In the genomic region with DNA sequence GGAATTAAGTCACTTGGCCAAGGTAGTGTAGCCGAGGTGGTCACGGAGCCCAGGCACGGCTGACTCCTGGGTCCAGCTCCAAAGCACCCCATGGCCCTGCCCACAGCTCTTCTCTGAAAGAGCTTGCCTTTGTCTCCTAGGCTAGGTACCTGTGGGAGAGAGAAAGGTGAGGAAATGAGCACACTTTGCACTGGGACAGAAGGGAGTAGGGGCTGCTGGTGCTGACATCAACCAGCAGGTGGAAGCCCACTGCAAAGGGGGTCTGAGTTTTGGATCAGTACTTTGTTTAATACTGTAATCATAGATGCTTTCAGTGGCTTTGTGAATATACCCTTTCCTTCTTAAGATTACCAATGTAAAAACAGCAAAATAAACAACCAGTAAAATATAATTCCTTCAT, we compare ENCODE assay signal across 2 cellular contexts.
TF ChIP-seq lines count a peak whose summit lies in the region.

No MANE protein-coding gene starts in this region.

TF ChIP-seq in GM23338, 12 proteins besides CTCF, POLR2A, EP300 and RAD21 (continued from another document):
- TF ChIP-seq, protein P1, sequence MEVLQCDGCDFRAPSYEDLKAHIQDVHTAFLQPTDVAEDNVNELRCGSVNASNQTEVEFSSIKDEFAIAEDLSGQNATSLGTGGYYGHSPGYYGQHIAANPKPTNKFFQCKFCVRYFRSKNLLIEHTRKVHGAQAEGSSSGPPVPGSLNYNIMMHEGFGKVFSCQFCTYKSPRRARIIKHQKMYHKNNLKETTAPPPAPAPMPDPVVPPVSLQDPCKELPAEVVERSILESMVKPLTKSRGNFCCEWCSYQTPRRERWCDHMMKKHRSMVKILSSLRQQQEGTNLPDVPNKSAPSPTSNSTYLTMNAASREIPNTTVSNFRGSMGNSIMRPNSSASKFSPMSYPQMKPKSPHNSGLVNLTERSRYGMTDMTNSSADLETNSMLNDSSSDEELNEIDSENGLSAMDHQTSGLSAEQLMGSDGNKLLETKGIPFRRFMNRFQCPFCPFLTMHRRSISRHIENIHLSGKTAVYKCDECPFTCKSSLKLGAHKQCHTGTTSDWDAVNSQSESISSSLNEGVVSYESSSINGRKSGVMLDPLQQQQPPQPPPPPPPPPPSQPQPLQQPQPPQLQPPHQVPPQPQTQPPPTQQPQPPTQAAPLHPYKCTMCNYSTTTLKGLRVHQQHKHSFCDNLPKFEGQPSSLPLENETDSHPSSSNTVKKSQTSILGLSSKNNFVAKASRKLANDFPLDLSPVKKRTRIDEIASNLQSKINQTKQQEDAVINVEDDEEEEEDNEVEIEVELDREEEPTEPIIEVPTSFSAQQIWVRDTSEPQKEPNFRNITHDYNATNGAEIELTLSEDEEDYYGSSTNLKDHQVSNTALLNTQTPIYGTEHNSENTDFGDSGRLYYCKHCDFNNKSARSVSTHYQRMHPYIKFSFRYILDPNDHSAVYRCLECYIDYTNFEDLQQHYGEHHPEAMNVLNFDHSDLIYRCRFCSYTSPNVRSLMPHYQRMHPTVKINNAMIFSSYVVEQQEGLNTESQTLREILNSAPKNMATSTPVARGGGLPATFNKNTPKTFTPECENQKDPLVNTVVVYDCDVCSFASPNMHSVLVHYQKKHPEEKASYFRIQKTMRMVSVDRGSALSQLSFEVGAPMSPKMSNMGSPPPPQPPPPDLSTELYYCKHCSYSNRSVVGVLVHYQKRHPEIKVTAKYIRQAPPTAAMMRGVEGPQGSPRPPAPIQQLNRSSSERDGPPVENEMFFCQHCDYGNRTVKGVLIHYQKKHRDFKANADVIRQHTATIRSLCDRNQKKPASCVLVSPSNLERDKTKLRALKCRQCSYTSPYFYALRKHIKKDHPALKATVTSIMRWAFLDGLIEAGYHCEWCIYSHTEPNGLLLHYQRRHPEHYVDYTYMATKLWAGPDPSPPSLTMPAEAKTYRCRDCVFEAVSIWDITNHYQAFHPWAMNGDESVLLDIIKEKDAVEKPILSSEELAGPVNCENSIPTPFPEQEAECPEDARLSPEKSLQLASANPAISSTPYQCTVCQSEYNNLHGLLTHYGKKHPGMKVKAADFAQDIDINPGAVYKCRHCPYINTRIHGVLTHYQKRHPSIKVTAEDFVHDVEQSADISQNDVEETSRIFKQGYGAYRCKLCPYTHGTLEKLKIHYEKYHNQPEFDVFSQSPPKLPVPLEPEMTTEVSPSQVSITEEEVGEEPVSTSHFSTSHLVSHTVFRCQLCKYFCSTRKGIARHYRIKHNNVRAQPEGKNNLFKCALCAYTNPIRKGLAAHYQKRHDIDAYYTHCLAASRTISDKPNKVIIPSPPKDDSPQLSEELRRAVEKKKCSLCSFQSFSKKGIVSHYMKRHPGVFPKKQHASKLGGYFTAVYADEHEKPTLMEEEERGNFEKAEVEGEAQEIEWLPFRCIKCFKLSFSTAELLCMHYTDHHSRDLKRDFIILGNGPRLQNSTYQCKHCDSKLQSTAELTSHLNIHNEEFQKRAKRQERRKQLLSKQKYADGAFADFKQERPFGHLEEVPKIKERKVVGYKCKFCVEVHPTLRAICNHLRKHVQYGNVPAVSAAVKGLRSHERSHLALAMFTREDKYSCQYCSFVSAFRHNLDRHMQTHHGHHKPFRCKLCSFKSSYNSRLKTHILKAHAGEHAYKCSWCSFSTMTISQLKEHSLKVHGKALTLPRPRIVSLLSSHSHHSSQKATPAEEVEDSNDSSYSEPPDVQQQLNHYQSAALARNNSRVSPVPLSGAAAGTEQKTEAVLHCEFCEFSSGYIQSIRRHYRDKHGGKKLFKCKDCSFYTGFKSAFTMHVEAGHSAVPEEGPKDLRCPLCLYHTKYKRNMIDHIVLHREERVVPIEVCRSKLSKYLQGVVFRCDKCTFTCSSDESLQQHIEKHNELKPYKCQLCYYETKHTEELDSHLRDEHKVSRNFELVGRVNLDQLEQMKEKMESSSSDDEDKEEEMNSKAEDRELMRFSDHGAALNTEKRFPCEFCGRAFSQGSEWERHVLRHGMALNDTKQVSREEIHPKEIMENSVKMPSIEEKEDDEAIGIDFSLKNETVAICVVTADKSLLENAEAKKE (CRISPR knock-in tag; IDR thresholded peaks at IDR 0.05), result no peak
- TF ChIP-seq, protein P2, sequence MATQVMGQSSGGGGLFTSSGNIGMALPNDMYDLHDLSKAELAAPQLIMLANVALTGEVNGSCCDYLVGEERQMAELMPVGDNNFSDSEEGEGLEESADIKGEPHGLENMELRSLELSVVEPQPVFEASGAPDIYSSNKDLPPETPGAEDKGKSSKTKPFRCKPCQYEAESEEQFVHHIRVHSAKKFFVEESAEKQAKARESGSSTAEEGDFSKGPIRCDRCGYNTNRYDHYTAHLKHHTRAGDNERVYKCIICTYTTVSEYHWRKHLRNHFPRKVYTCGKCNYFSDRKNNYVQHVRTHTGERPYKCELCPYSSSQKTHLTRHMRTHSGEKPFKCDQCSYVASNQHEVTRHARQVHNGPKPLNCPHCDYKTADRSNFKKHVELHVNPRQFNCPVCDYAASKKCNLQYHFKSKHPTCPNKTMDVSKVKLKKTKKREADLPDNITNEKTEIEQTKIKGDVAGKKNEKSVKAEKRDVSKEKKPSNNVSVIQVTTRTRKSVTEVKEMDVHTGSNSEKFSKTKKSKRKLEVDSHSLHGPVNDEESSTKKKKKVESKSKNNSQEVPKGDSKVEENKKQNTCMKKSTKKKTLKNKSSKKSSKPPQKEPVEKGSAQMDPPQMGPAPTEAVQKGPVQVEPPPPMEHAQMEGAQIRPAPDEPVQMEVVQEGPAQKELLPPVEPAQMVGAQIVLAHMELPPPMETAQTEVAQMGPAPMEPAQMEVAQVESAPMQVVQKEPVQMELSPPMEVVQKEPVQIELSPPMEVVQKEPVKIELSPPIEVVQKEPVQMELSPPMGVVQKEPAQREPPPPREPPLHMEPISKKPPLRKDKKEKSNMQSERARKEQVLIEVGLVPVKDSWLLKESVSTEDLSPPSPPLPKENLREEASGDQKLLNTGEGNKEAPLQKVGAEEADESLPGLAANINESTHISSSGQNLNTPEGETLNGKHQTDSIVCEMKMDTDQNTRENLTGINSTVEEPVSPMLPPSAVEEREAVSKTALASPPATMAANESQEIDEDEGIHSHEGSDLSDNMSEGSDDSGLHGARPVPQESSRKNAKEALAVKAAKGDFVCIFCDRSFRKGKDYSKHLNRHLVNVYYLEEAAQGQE (IDR thresholded peaks at IDR 0.05; ENCODE audit: unreplicated experiment), result no peak
- TF ChIP-seq EZH2phosphoT487 (IDR thresholded peaks at IDR 0.05; ENCODE audit: unreplicated experiment) (no peak), CREB1 (CRISPR knock-in tag; IDR thresholded peaks at IDR 0.05; ENCODE audit: low read depth) (no peak), JUNB (IDR thresholded peaks at IDR 0.05; ENCODE audit: unreplicated experiment) (no peak), EZH2 (IDR thresholded peaks at IDR 0.05; ENCODE audit: low read depth, unreplicated experiment) (no peak)
- TF ChIP-seq, protein P3, sequence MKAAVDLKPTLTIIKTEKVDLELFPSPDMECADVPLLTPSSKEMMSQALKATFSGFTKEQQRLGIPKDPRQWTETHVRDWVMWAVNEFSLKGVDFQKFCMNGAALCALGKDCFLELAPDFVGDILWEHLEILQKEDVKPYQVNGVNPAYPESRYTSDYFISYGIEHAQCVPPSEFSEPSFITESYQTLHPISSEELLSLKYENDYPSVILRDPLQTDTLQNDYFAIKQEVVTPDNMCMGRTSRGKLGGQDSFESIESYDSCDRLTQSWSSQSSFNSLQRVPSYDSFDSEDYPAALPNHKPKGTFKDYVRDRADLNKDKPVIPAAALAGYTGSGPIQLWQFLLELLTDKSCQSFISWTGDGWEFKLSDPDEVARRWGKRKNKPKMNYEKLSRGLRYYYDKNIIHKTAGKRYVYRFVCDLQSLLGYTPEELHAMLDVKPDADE (IDR thresholded peaks at IDR 0.05), result no peak

TF ChIP-seq in WTC11, 78 proteins besides CTCF, POLR2A, EP300 and RAD21 (continued from another document):
- TF ChIP-seq HMGA2 (CRISPR knock-in tag; IDR thresholded peaks at IDR 0.05) (no peak), GABPB1 (CRISPR knock-in tag; IDR thresholded peaks at IDR 0.05) (no peak), MXD4 (CRISPR knock-in tag; IDR thresholded peaks at IDR 0.05; ENCODE audit: borderline replicate concordance) (no peak), NR2C2 (CRISPR knock-in tag; IDR thresholded peaks at IDR 0.05) (no peak), ZNF396 (CRISPR knock-in tag; IDR thresholded peaks at IDR 0.05; ENCODE audit: borderline replicate concordance) (no peak), ZNF317 (CRISPR knock-in tag; IDR thresholded peaks at IDR 0.05; ENCODE audit: borderline replicate concordance, low read depth) (no peak), ZNF671 (CRISPR knock-in tag; IDR thresholded peaks at IDR 0.05) (no peak), TCF7 (CRISPR knock-in tag; IDR thresholded peaks at IDR 0.05; ENCODE audit: low read depth) (no peak), SOX15 (CRISPR knock-in tag; IDR thresholded peaks at IDR 0.05) (no peak), IRF2 (CRISPR knock-in tag; IDR thresholded peaks at IDR 0.05; ENCODE audit: borderline replicate concordance, low read depth) (no peak)
- TF ChIP-seq, protein P4, sequence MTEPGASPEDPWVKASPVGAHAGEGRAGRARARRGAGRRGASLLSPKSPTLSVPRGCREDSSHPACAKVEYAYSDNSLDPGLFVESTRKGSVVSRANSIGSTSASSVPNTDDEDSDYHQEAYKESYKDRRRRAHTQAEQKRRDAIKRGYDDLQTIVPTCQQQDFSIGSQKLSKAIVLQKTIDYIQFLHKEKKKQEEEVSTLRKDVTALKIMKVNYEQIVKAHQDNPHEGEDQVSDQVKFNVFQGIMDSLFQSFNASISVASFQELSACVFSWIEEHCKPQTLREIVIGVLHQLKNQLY (CRISPR knock-in tag; IDR thresholded peaks at IDR 0.05), result no peak
- TF ChIP-seq, protein P5, sequence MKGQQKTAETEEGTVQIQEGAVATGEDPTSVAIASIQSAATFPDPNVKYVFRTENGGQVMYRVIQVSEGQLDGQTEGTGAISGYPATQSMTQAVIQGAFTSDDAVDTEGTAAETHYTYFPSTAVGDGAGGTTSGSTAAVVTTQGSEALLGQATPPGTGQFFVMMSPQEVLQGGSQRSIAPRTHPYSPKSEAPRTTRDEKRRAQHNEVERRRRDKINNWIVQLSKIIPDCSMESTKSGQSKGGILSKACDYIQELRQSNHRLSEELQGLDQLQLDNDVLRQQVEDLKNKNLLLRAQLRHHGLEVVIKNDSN (CRISPR knock-in tag; IDR thresholded peaks at IDR 0.05), result no peak
- TF ChIP-seq, protein P6, sequence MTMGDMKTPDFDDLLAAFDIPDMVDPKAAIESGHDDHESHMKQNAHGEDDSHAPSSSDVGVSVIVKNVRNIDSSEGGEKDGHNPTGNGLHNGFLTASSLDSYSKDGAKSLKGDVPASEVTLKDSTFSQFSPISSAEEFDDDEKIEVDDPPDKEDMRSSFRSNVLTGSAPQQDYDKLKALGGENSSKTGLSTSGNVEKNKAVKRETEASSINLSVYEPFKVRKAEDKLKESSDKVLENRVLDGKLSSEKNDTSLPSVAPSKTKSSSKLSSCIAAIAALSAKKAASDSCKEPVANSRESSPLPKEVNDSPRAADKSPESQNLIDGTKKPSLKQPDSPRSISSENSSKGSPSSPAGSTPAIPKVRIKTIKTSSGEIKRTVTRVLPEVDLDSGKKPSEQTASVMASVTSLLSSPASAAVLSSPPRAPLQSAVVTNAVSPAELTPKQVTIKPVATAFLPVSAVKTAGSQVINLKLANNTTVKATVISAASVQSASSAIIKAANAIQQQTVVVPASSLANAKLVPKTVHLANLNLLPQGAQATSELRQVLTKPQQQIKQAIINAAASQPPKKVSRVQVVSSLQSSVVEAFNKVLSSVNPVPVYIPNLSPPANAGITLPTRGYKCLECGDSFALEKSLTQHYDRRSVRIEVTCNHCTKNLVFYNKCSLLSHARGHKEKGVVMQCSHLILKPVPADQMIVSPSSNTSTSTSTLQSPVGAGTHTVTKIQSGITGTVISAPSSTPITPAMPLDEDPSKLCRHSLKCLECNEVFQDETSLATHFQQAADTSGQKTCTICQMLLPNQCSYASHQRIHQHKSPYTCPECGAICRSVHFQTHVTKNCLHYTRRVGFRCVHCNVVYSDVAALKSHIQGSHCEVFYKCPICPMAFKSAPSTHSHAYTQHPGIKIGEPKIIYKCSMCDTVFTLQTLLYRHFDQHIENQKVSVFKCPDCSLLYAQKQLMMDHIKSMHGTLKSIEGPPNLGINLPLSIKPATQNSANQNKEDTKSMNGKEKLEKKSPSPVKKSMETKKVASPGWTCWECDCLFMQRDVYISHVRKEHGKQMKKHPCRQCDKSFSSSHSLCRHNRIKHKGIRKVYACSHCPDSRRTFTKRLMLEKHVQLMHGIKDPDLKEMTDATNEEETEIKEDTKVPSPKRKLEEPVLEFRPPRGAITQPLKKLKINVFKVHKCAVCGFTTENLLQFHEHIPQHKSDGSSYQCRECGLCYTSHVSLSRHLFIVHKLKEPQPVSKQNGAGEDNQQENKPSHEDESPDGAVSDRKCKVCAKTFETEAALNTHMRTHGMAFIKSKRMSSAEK (CRISPR knock-in tag; IDR thresholded peaks at IDR 0.05; ENCODE audit: borderline replicate concordance), result no peak
- TF ChIP-seq, protein P7, sequence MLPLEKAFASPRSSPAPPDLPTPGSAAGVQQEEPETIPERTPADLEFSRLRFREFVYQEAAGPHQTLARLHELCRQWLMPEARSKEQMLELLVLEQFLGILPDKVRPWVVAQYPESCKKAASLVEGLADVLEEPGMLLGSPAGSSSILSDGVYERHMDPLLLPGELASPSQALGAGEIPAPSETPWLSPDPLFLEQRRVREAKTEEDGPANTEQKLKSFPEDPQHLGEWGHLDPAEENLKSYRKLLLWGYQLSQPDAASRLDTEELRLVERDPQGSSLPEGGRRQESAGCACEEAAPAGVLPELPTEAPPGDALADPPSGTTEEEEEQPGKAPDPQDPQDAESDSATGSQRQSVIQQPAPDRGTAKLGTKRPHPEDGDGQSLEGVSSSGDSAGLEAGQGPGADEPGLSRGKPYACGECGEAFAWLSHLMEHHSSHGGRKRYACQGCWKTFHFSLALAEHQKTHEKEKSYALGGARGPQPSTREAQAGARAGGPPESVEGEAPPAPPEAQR (CRISPR knock-in tag; IDR thresholded peaks at IDR 0.05), result no peak
